In the genomic region with DNA sequence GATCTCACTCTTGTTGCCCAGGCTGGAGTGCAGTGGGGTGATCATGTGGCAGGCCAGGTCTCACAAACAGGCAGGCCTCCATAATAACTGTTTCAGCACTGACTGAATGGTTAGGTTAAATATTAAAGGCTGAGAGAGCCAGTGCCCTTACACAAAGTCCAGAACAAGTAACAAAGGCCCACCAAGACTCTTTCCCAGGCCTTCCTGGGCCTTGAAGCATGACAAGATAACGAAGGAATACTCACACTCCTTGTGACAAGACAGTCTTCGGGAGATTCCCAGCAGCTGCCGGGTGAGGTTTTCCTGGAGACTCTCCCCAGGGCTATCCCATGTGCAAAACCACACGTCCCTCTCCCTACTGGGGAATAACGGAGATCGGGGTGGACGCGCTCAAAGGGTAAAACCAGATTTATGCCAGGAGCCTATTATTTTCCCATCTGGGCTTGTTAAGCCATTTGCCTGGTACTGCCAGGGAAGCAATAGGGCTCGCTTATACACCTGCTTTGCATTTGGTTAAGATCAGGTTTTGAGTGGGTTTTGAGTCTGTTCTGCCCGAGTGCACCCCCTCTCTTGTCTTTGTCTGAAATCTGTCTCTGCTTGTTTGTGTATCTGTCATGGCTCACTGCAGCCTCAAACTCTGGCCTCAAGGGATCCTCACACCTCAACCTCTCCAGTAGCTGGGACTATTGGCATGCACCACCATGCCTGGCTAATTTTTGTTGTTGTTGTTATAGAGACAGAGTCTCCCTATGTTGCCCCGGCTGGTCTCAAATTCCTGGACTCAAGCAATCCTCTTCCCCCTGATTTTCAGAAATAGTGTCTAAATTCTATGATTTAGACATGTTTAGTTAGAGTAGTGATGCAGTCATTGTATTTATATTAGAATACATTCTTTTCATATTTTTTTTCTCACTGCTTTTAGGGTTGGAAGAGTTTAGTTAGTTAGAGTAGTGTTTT, we compare ENCODE assay signal across 11 cellular contexts. TPM values are rescaled to one million over a fixed set of nuclear protein-coding genes. Genes with fewer than 3 reads are reported as not detected.
A peak's percentile ranks its signal among the peaks of the same experiment; 100 is the strongest.
DNase-seq lines count a peak whose midpoint lies in the region; ATAC-seq lines count a peak whose summit lies in the region.
"Had no signal": no experiment of that assay in that cellular context is flagged by ENCODE, and none has a peak within 500 bp of the region (broad histone marks: within the 10 kb centered on the region; RNA-seq: fewer than 3 reads in every experiment).

No MANE protein-coding gene starts in this region.

- intact Hi-C loops in left colon (cut with DNase I, micrococcal nuclease): no loop called here

- peak; percentile 57 for DNase-seq in NCI-H2107 treated with DMSO at 0.1 percent for 48 hours (lab: John Stamatoyannopoulos, UW; ENCODE audit: unreplicated experiment)
- DNase-seq in stimulated activated naive B cell treated with anti-CD40 and anti-IgM and Interleukin-4, amounts not matched to agents 10 μg/mL and 1 μg/mL and 100 μg/mL, for 72 hours: peak; percentile 38
- no peak for DNase-seq in CD1c-positive myeloid dendritic cell (ENCODE audit: extremely low spot score)
- no peak for DNase-seq in activated T-cell treated with anti-CD3 and anti-CD28 coated beads for 4 hours
- DNase-seq in left colon: no peak
- DNase-seq: activated gamma-delta T cell treated with Interleukin-2 at 50 U/mL for 16 hours, GDM1, NCI-H446 treated with DMSO at 0.1 percent for 48 hours, pancreas had no signal

- ATAC-seq in GM19351 (IDR thresholded peaks at IDR 0.05; ENCODE audit: unreplicated experiment): peak; percentile 71
- ATAC-seq in HG02884 (IDR thresholded peaks at IDR 0.05; ENCODE audit: unreplicated experiment): peak; percentile 90
- peak; percentile 83 to 85 for ATAC-seq in stimulated activated naive B cell treated with anti-CD40 and anti-IgM and Interleukin-4, amounts not matched to agents 10 μg/mL and 1 μg/mL and 100 μg/mL, for 72 hours (replicated peaks)
- ATAC-seq in left colon: no peak
- ATAC-seq: pancreas had no signal

- H3K4me3 Mint-ChIP-seq in stimulated activated naive B cell treated with anti-CD40 and anti-IgM and Interleukin-4, amounts not matched to agents 10 μg/mL and 1 μg/mL and 100 μg/mL, for 72 hours: peak overlapping the region; percentile 0 to 41

- peaks cover 0 to 2% of the 10 kb centered on the region in 2 donors for H3K9me3 Mint-ChIP-seq in stimulated activated naive B cell treated with anti-CD40 and anti-IgM and Interleukin-4, amounts not matched to agents 10 μg/mL and 1 μg/mL and 100 μg/mL, for 72 hours

- H3K27ac Mint-ChIP-seq in stimulated activated naive B cell treated with anti-CD40 and anti-IgM and Interleukin-4, amounts not matched to agents 10 μg/mL and 1 μg/mL and 100 μg/mL, for 72 hours: peak overlapping the region; percentile 37

- H3K36me3 Mint-ChIP-seq in stimulated activated naive B cell treated with anti-CD40 and anti-IgM and Interleukin-4, amounts not matched to agents 10 μg/mL and 1 μg/mL and 100 μg/mL, for 72 hours: peaks cover 14% of the 10 kb centered on the region in 2 donors

- H3K27me3 Mint-ChIP-seq in stimulated activated naive B cell treated with anti-CD40 and anti-IgM and Interleukin-4, amounts not matched to agents 10 μg/mL and 1 μg/mL and 100 μg/mL, for 72 hours: peaks cover 0 to 5% of the 10 kb centered on the region in 2 donors

- peaks cover 18 to 25% of the 10 kb centered on the region in 2 donors for H3K4me1 Mint-ChIP-seq in stimulated activated naive B cell treated with anti-CD40 and anti-IgM and Interleukin-4, amounts not matched to agents 10 μg/mL and 1 μg/mL and 100 μg/mL, for 72 hours

RNA-seq across cellular contexts. Expression of a gene that starts 1.4 kb away (rescaled TPM):
- total RNA-seq in left colon: 10 to 100 TPM; 16.6 to 21.2 TPM

RNA-seq across cellular contexts. Expression of a gene that starts 7.6 kb away (rescaled TPM):
- total RNA-seq in left colon: 10 to 100 TPM; 26.5 to 29.5 TPM

Comparison
In these comparisons a context has a peak if more than half of its experiments do, and no peak if none do; other contexts are left out.
1. DNase-seq: peak in NCI-H2107 treated with DMSO at 0.1 percent for 48 hours (single experiment) and stimulated activated naive B cell treated with anti-CD40 and anti-IgM and Interleukin-4, amounts not matched to agents 10 μg/mL and 1 μg/mL and 100 μg/mL, for 72 hours (single experiment); none in CD1c-positive myeloid dendritic cell (single experiment), activated T-cell treated with anti-CD3 and anti-CD28 coated beads for 4 hours (single experiment) and left colon (0 of 2).